Comparison of ENCODE assay signal across 1 cellular context in the genomic region with DNA sequence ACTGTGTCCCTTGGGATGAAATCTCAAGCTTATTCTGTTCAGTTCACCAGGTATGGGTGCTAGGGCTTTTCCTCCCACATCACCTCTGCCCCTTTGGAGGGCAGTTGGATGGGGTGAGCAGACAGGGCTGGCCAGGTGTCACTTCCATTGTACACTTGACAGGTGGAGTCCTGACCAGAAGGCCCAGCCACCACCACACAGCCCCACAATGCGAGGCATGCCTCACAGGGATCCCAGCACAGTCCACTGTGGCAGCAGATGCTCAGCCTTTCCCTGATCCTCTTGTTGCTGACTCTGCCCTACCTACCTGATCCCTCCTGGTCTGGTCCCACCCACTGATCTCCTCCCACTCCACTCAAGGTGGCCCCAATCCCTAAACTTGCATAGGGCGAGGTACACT.
TF ChIP-seq lines count a peak whose summit lies in the region.

No MANE protein-coding gene starts in this region.

TF ChIP-seq in WTC11, 78 proteins besides CTCF, POLR2A, EP300 and RAD21 (continued from another document):
- TF ChIP-seq, protein P1, sequence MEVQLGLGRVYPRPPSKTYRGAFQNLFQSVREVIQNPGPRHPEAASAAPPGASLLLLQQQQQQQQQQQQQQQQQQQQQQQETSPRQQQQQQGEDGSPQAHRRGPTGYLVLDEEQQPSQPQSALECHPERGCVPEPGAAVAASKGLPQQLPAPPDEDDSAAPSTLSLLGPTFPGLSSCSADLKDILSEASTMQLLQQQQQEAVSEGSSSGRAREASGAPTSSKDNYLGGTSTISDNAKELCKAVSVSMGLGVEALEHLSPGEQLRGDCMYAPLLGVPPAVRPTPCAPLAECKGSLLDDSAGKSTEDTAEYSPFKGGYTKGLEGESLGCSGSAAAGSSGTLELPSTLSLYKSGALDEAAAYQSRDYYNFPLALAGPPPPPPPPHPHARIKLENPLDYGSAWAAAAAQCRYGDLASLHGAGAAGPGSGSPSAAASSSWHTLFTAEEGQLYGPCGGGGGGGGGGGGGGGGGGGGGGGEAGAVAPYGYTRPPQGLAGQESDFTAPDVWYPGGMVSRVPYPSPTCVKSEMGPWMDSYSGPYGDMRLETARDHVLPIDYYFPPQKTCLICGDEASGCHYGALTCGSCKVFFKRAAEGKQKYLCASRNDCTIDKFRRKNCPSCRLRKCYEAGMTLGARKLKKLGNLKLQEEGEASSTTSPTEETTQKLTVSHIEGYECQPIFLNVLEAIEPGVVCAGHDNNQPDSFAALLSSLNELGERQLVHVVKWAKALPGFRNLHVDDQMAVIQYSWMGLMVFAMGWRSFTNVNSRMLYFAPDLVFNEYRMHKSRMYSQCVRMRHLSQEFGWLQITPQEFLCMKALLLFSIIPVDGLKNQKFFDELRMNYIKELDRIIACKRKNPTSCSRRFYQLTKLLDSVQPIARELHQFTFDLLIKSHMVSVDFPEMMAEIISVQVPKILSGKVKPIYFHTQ (CRISPR knock-in tag; IDR thresholded peaks at IDR 0.05), result no peak
- no peak for TF ChIP-seq KAT7 (CRISPR knock-in tag; IDR thresholded peaks at IDR 0.05; ENCODE audit: borderline replicate concordance)
- TF ChIP-seq, protein P2, sequence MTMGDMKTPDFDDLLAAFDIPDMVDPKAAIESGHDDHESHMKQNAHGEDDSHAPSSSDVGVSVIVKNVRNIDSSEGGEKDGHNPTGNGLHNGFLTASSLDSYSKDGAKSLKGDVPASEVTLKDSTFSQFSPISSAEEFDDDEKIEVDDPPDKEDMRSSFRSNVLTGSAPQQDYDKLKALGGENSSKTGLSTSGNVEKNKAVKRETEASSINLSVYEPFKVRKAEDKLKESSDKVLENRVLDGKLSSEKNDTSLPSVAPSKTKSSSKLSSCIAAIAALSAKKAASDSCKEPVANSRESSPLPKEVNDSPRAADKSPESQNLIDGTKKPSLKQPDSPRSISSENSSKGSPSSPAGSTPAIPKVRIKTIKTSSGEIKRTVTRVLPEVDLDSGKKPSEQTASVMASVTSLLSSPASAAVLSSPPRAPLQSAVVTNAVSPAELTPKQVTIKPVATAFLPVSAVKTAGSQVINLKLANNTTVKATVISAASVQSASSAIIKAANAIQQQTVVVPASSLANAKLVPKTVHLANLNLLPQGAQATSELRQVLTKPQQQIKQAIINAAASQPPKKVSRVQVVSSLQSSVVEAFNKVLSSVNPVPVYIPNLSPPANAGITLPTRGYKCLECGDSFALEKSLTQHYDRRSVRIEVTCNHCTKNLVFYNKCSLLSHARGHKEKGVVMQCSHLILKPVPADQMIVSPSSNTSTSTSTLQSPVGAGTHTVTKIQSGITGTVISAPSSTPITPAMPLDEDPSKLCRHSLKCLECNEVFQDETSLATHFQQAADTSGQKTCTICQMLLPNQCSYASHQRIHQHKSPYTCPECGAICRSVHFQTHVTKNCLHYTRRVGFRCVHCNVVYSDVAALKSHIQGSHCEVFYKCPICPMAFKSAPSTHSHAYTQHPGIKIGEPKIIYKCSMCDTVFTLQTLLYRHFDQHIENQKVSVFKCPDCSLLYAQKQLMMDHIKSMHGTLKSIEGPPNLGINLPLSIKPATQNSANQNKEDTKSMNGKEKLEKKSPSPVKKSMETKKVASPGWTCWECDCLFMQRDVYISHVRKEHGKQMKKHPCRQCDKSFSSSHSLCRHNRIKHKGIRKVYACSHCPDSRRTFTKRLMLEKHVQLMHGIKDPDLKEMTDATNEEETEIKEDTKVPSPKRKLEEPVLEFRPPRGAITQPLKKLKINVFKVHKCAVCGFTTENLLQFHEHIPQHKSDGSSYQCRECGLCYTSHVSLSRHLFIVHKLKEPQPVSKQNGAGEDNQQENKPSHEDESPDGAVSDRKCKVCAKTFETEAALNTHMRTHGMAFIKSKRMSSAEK (CRISPR knock-in tag; IDR thresholded peaks at IDR 0.05; ENCODE audit: borderline replicate concordance), result no peak
- no peak for TF ChIP-seq MYBL2 (CRISPR knock-in tag; IDR thresholded peaks at IDR 0.05)
- no peak for TF ChIP-seq ZNF232 (CRISPR knock-in tag; IDR thresholded peaks at IDR 0.05)
- TF ChIP-seq ELF4 (CRISPR knock-in tag; IDR thresholded peaks at IDR 0.05; ENCODE audit: low read depth), result no peak
TF ChIP-seq in WTC11: peak in this region for 0.
